Comparison of ENCODE assay signal across 20 cellular contexts in genomic region chr6:134642217-134642616, GRCh38.
DNase-seq lines count a peak whose midpoint lies in the region; ATAC-seq, FAIRE-seq and TF ChIP-seq lines count a peak whose summit lies in the region.
"Had no signal": no experiment of that assay in that cellular context is flagged by ENCODE, and none has a peak within 500 bp of the region (broad histone marks: within the 10 kb centered on the region; RNA-seq: fewer than 3 reads in every experiment).

No MANE protein-coding gene starts in this region.

- peak overlapping the region; percentile 4; the same call in 1 of the 2 replicates for H3K9ac ChIP-seq in IMR-90 (ENCODE audit: low read depth, low read length)
- peak overlapping the region in 1 of 2 donors; percentile 32 for H3K9ac ChIP-seq in kidney (ENCODE audit: low read length in 2 of 2)

- no peaks in the 10 kb centered on the region for H3K79me1 ChIP-seq in IMR-90 (ENCODE audit: low read depth in 1 of 2, low read length in 2 of 2)

- no peak overlapping the region for H3K4me3 ChIP-seq in IMR-90 (ENCODE audit: insufficient read depth, low read depth, low read length)
- peak overlapping the region in 1 of 2 donors; percentile 19 for H3K4me3 ChIP-seq in kidney (ENCODE audit: low read length in 2 of 2)
- H3K4me3 ChIP-seq: K562 had no signal

- H4K8ac ChIP-seq in IMR-90 (ENCODE audit: low read depth in 2 of 2, low read length in 2 of 2): peak overlapping the region in 1 of 2 experiments; percentile 24; a peak in 1 of 4 replicates

- no CpG with 5 or more reads among the region's 2 CpGs for WGBS in IMR-90 (ENCODE audit: extremely low coverage in 2 of 2, insufficient read length in 1 of 2), 2 experiments

- in situ Hi-C loops in IMR-90 (cut with MboI; ENCODE audit: low sequenced_read_pairs): loop anchor here (5.0 kb wide), 1 partner anchor 470 kb away; no protein-coding TSS in a partner anchor

- H2AK9ac ChIP-seq in IMR-90 (replicated peaks; ENCODE audit: low read depth, low read length, poor library complexity): no peak overlapping the region

- FAIRE-seq in endometrium (lab: Jason Lieb, UNC) (peak; percentile 64), kidney (lab: Jason Lieb, UNC) (peak; percentile 47)
- FAIRE-seq: GM18507, K562 had no signal

- peak overlapping the region; percentile 42 for H4K5ac ChIP-seq in IMR-90 (ENCODE audit: low read depth, low read length)

- H2BK15ac ChIP-seq in IMR-90 (ENCODE audit: low read depth, low read length): peak overlapping the region; percentile 66; the same call in 1 of the 3 replicates

- no TSS peak for BruUV-seq in IMR-90 (replicated peaks; lab: Mats Ljungman, UMichigan)

- no peaks in the 10 kb centered on the region for H3K9me1 ChIP-seq in IMR-90 (ENCODE audit: insufficient read depth, low read length)

- peak overlapping the region; percentile 62 for H3K27ac ChIP-seq in IMR-90 (ENCODE audit: insufficient read depth, low read length)
- peak overlapping the region; percentile 17 to 63 for H3K27ac ChIP-seq in kidney (ENCODE audit: low read depth in 2 of 2, low read length in 2 of 2)

- POLR2A ChIA-PET in IMR-90 (lab: Charles Lee; ENCODE audit: unreplicated experiment): no interaction called here

- intact Hi-C loops in IMR-90 (cut with micrococcal nuclease): loop anchor here (5.0 kb wide), 3 partner anchors 220 to 325 kb away; partner anchors contain the start of gene SGK1
- intact Hi-C loops in kidney (cut with DNase I): loop anchor here (10.0 kb wide), 1 partner anchor 467 kb away; no protein-coding TSS in a partner anchor

- peak overlapping the region; percentile 35 for H2BK5ac ChIP-seq in IMR-90 (ENCODE audit: low read depth, low read length, poor library complexity, severe bottlenecking)

- TF ChIP-seq POLR2A in IMR-90 (IDR thresholded peaks at IDR 0.05; ENCODE audit: low read depth, low read length): no peak

- H3K23ac ChIP-seq in IMR-90 (ENCODE audit: low read depth, low read length): no peak overlapping the region

- CTCF ChIA-PET in IMR-90 (lab: Yijun Ruan, JAX): interaction anchor here (2.5 kb wide), 1 partner anchor 180 kb away, joined by 11 read pairs; no protein-coding TSS in a partner anchor

- H3K14ac ChIP-seq in IMR-90 (replicated peaks; ENCODE audit: low read depth, low read length): 0 out of 2 replicates have a peak overlapping the region, but pooled peaks have one; percentile 31

- H3K4me2 ChIP-seq in IMR-90 (ENCODE audit: low read depth, low read length): no peak overlapping the region

- peak overlapping the region; percentile 71 for H3K18ac ChIP-seq in IMR-90 (ENCODE audit: low read depth, low read length)

- H3K4ac ChIP-seq in IMR-90 (ENCODE audit: low read depth, low read length): peak overlapping the region; percentile 49; the same call in 1 of the 2 replicates

- no peaks in the 10 kb centered on the region for H4K20me1 ChIP-seq in IMR-90 (ENCODE audit: insufficient read depth, low read length)

- TF ChIP-seq CTCF in IMR-90 (conservative IDR thresholded peaks at IDR 0.05; ENCODE audit: low read depth, low read length) (no peak), kidney (IDR thresholded peaks at IDR 0.05; ENCODE audit: borderline replicate concordance, extremely low read depth, insufficient read depth) (no peak)

- dilution Hi-C loops in IMR-90 (cut with HindIII; ENCODE audit: low sequenced_read_pairs, unreplicated experiment): loop anchor here (10.0 kb wide), 1 partner anchor 183 kb away; no protein-coding TSS in a partner anchor

- 0 out of 2 replicates have a peak overlapping the region, but pooled peaks have one; percentile 44 for H2BK120ac ChIP-seq in IMR-90 (ENCODE audit: low read depth, low read length)

- DNase-seq in IMR-90 (peak; percentile 78), kidney (no peak), superior temporal gyrus (ENCODE audit: extremely low spot score) (peak; percentile 59), NCI-H2227 treated with DMSO at 0.1 percent for 48 hours (lab: John Stamatoyannopoulos, UW) (no peak), NCI-H146 (lab: John Stamatoyannopoulos, UW) (no peak), NCI-H446 treated with DMSO at 0.1 percent for 48 hours (lab: John Stamatoyannopoulos, UW) (no peak)
- DNase-seq: activated CD4-positive, CD25-positive, alpha-beta regulatory T cell treated with anti-CD3 and anti-CD28 coated beads, Interleukin-2, amount 50 U/mL, for 72 hours; activated naive CD8-positive, alpha-beta T cell treated with anti-CD3 and anti-CD28 coated beads for 36 hours; BE2C; Caco-2; EL; erythroblast; hypothalamus; islet precursor cell; NCI-H2081 treated with DMSO at 0.1 percent for 48 hours; NCI-H510A treated with DMSO at 0.1 percent for 48 hours had no signal

- no peak overlapping the region for H2AK5ac ChIP-seq in IMR-90 (ENCODE audit: low read depth, low read length)

- no peaks in the 10 kb centered on the region for H3K9me3 ChIP-seq in IMR-90 (ENCODE audit: control insufficient read depth, insufficient read depth, low read length)
- H3K9me3 ChIP-seq in kidney (ENCODE audit: control insufficient read depth in 1 of 2, low read length in 2 of 2): no peaks in the 10 kb centered on the region
- H3K9me3 ChIP-seq: BE2C, Caco-2 had no signal

- peak; percentile 46 for ATAC-seq in IMR-90 (ENCODE audit: low read depth)
- ATAC-seq: K562; natural killer cell treated with Interleukin-12 subunit alpha and Interleukin-12 subunit beta and Interleukin-15 and Interleukin-18, amount 100 ng/mL, for 72 hours had no signal

- no peak for TF ChIP-seq RAD21 in IMR-90 (IDR thresholded peaks at IDR 0.05; ENCODE audit: low read length)

- H3K4me1 ChIP-seq in IMR-90 (ENCODE audit: control insufficient read depth, insufficient read depth, low read length): peaks cover 9% of the 10 kb centered on the region
- peaks cover 5 to 20% of the 10 kb centered on the region in 2 donors for H3K4me1 ChIP-seq in kidney (ENCODE audit: control insufficient read depth in 1 of 2, insufficient read depth in 1 of 2, low read depth in 1 of 2, low read length in 2 of 2)

- H4K91ac ChIP-seq in IMR-90 (ENCODE audit: insufficient read depth, low read depth, low read length): no peak overlapping the region

- no peaks in the 10 kb centered on the region for H3K27me3 ChIP-seq in IMR-90 (ENCODE audit: control insufficient read depth, insufficient read depth, low read length)
- H3K27me3 ChIP-seq: BE2C had no signal

- no peak overlapping the region for H2AFZ ChIP-seq in IMR-90 (replicated peaks; ENCODE audit: low read length, poor library complexity)

- no peak overlapping the region for H2BK20ac ChIP-seq in IMR-90 (ENCODE audit: low read depth, low read length)

- H3K56ac ChIP-seq in IMR-90 (ENCODE audit: extremely low read depth, insufficient read depth, low read length): no peak overlapping the region

- H3K36me3 ChIP-seq in IMR-90 (ENCODE audit: control insufficient read depth, insufficient read depth, low read length): no peaks in the 10 kb centered on the region
- no peaks in the 10 kb centered on the region for H3K36me3 ChIP-seq in kidney (ENCODE audit: control insufficient read depth in 1 of 2, insufficient read depth in 2 of 2, low read length in 2 of 2)
- H3K36me3 ChIP-seq: BE2C had no signal

TF ChIP-seq in IMR-90, 13 proteins besides CTCF, POLR2A, EP300 and RAD21:
- TF ChIP-seq FOS (IDR thresholded peaks at IDR 0.05; ENCODE audit: low read depth, low read length): no peak
- TF ChIP-seq MAFK (IDR thresholded peaks at IDR 0.05; ENCODE audit: low read depth, low read length): no peak
- no peak for TF ChIP-seq CEBPB (IDR thresholded peaks at IDR 0.05; ENCODE audit: low read depth, low read length)
- no peak for TF ChIP-seq SMC3 (IDR thresholded peaks at IDR 0.05; ENCODE audit: low read depth, low read length)
- TF ChIP-seq MXI1 (IDR thresholded peaks at IDR 0.05; ENCODE audit: borderline replicate concordance, low read depth, low read length): no peak
- no peak for TF ChIP-seq NFE2L2 (IDR thresholded peaks at IDR 0.05; ENCODE audit: low read depth, low read length)
- no peak for TF ChIP-seq USF2 (IDR thresholded peaks at IDR 0.05; ENCODE audit: low read depth, low read length)
- no peak for TF ChIP-seq ELK1 (IDR thresholded peaks at IDR 0.05; ENCODE audit: borderline replicate concordance, low read depth, low read length)
- no peak for TF ChIP-seq MAZ (IDR thresholded peaks at IDR 0.05; ENCODE audit: borderline replicate concordance, low read depth, low read length)
- TF ChIP-seq CHD1 (IDR thresholded peaks at IDR 0.05; ENCODE audit: low read depth, low read length): no peak
- no peak for TF ChIP-seq RCOR1 (IDR thresholded peaks at IDR 0.05; ENCODE audit: insufficient replicate concordance, low read length)

Comparison
In these comparisons a context has a peak if more than half of its experiments do, and no peak if none do; other contexts are left out.
1. DNase-seq: peak in IMR-90 (single experiment) and superior temporal gyrus (single experiment); none in kidney (single experiment), NCI-H2227 treated with DMSO at 0.1 percent for 48 hours (single experiment), NCI-H146 (single experiment) and NCI-H446 treated with DMSO at 0.1 percent for 48 hours (single experiment).